Comparison of ENCODE assay signal across 18 cellular contexts in the genomic region with DNA sequence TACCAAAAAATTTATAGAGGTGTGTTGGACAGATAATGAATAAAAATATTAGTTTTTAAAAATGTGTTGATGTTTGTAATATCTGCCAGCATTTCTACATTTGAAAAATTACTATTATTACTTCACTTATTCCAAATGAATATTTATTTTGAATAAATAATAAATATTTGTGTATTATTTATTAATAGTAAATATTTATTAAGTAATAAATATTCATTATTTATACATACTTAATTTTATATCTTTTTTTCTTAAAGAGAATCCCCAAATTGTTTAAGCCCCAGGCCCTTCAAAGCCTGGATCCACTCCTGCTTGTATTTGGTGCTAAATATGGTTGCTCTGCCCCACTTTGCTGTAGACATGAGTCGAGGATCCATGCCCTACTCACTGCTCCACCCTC.
A peak's percentile ranks its signal among the peaks of the same experiment; 100 is the strongest.
DNase-seq lines count a peak whose midpoint lies in the region; ATAC-seq, FAIRE-seq and TF ChIP-seq lines count a peak whose summit lies in the region.
"Had no signal": no experiment of that assay in that cellular context is flagged by ENCODE, and none has a peak within 500 bp of the region (broad histone marks: within the 10 kb centered on the region; RNA-seq: fewer than 3 reads in every experiment).

No MANE protein-coding gene starts in this region.

- H2BK12ac ChIP-seq in mesenchymal stem cell (ENCODE audit: low read length in 2 of 2), result no peak overlapping the region

- H3K18ac ChIP-seq in mesenchymal stem cell (ENCODE audit: low read depth in 1 of 2, low read length in 2 of 2), result no peak overlapping the region

- H3K9me3 Mint-ChIP-seq in stimulated activated effector memory CD8-positive, alpha-beta T cell treated with anti-CD3 and anti-CD28 coated beads, Interleukin-12 subunit alpha, Interleukin-12 subunit beta, amount 100 ng/mL, for 72 hours, result no peaks in the 10 kb centered on the region

- no peak for ATAC-seq in stimulated activated effector memory CD8-positive, alpha-beta T cell treated with anti-CD3 and anti-CD28 coated beads, Interleukin-12 subunit alpha, Interleukin-12 subunit beta, amount 100 ng/mL, for 72 hours
- ATAC-seq in HG03280 (IDR thresholded peaks at IDR 0.05; ENCODE audit: unreplicated experiment), result no peak

- no peak overlapping the region for H2AK5ac ChIP-seq in mesenchymal stem cell (ENCODE audit: low read length, severe bottlenecking)

- H3K23ac ChIP-seq in mesenchymal stem cell (ENCODE audit: low read length in 2 of 2), result no peak overlapping the region

- no peaks in the 10 kb centered on the region for H3K9me3 ChIP-seq in mesenchymal stem cell (ENCODE audit: control insufficient read depth, low read length)
- H3K9me3 ChIP-seq: HAP-1 had no signal

- H3K4me1 ChIP-seq in mesenchymal stem cell (ENCODE audit: control insufficient read depth, insufficient read depth, low read depth, low read length), result peaks cover 4% of the 10 kb centered on the region
- H3K4me1 ChIP-seq: HAP-1 had no signal

- H3K36me3 Mint-ChIP-seq in stimulated activated effector memory CD8-positive, alpha-beta T cell treated with anti-CD3 and anti-CD28 coated beads, Interleukin-12 subunit alpha, Interleukin-12 subunit beta, amount 100 ng/mL, for 72 hours, result no peaks in the 10 kb centered on the region
- H3K36me3 Mint-ChIP-seq: CD4-positive, CD25-positive, alpha-beta regulatory T cell had no signal

- TF ChIP-seq CTCF in 22Rv1 (IDR thresholded peaks at IDR 0.05), result no peak

- WGBS in mesenchymal stem cell, result 100% methylated on average over 1 of the region's 1 CpG

- H3K79me1 ChIP-seq in mesenchymal stem cell (replicated peaks; ENCODE audit: low read length, poor library complexity, severe bottlenecking), result no peaks in the 10 kb centered on the region

- peak overlapping the region; percentile 90 for H3K27ac ChIP-seq in 22Rv1
- no peak overlapping the region for H3K27ac ChIP-seq in mesenchymal stem cell (ENCODE audit: low read length, poor library complexity, severe bottlenecking)
- H3K27ac ChIP-seq: BLaER1 treated with 17β-estradiol and CSF1 and Interleukin-3, amounts not matched to agents 10 nM and 100 nM had no signal

- no peak overlapping the region for H2BK5ac ChIP-seq in mesenchymal stem cell (ENCODE audit: low read depth, low read length, poor library complexity, severe bottlenecking)

- H4K91ac ChIP-seq in mesenchymal stem cell (ENCODE audit: low read length), result no peak overlapping the region

- no peak overlapping the region for H3K27ac Mint-ChIP-seq in stimulated activated effector memory CD8-positive, alpha-beta T cell treated with anti-CD3 and anti-CD28 coated beads, Interleukin-12 subunit alpha, Interleukin-12 subunit beta, amount 100 ng/mL, for 72 hours

- H3K4ac ChIP-seq in mesenchymal stem cell (ENCODE audit: low read depth in 1 of 2, low read length in 2 of 2), result no peak overlapping the region

- no peak overlapping the region for H3K4me2 ChIP-seq in mesenchymal stem cell (ENCODE audit: low read length, poor library complexity, severe bottlenecking)
- H3K4me2 ChIP-seq: BLaER1 treated with 17β-estradiol and CSF1 and Interleukin-3, amounts not matched to agents 10 nM and 100 nM had no signal

- H2AFZ ChIP-seq in mesenchymal stem cell (ENCODE audit: low read depth, low read length), result no peak overlapping the region

- peaks cover 0 to 13% of the 10 kb centered on the region in 2 experiments for H3K27me3 ChIP-seq in mesenchymal stem cell (ENCODE audit: control insufficient read depth in 1 of 2, insufficient read depth in 1 of 2, low read length in 2 of 2)
- H3K27me3 ChIP-seq: BLaER1 treated with 17β-estradiol and CSF1 and Interleukin-3, amounts not matched to agents 10 nM and 100 nM had no signal

- no peaks in the 10 kb centered on the region for H3K36me3 ChIP-seq in mesenchymal stem cell (ENCODE audit: control insufficient read depth in 1 of 2, insufficient read depth in 2 of 2, low read depth in 1 of 2, low read length in 2 of 2)
- H3K36me3 ChIP-seq: BLaER1 treated with 17β-estradiol and CSF1 and Interleukin-3, amounts not matched to agents 10 nM and 100 nM; HAP-1 had no signal

- peaks cover 10% of the 10 kb centered on the region for H3K4me1 Mint-ChIP-seq in stimulated activated effector memory CD8-positive, alpha-beta T cell treated with anti-CD3 and anti-CD28 coated beads, Interleukin-12 subunit alpha, Interleukin-12 subunit beta, amount 100 ng/mL, for 72 hours

- H3K4me3 ChIP-seq in mesenchymal stem cell (ENCODE audit: insufficient read depth in 1 of 2, low read depth in 1 of 2, low read length in 2 of 2), result no peak overlapping the region
- H3K4me3 ChIP-seq: BLaER1 treated with 17β-estradiol and CSF1 and Interleukin-3, amounts not matched to agents 10 nM and 100 nM; HAP-1 had no signal

- no peak overlapping the region for H3K9ac ChIP-seq in mesenchymal stem cell (ENCODE audit: low read length)
- H3K9ac ChIP-seq: BLaER1 treated with 17β-estradiol and CSF1 and Interleukin-3, amounts not matched to agents 10 nM and 100 nM had no signal

- no peak overlapping the region for H3K4me3 Mint-ChIP-seq in stimulated activated effector memory CD8-positive, alpha-beta T cell treated with anti-CD3 and anti-CD28 coated beads, Interleukin-12 subunit alpha, Interleukin-12 subunit beta, amount 100 ng/mL, for 72 hours
- H3K4me3 Mint-ChIP-seq: CD4-positive, CD25-positive, alpha-beta regulatory T cell had no signal

- FAIRE-seq in RCC 7860 (lab: Jason Lieb, UNC), result peak; percentile 73
- peak; percentile 55 for FAIRE-seq in colon (lab: Jason Lieb, UNC)
- FAIRE-seq: GM12892, H1 had no signal

- no peak overlapping the region for H2BK15ac ChIP-seq in mesenchymal stem cell (ENCODE audit: low read depth, poor library complexity, severe bottlenecking)

- H3K14ac ChIP-seq in mesenchymal stem cell (ENCODE audit: low read length in 2 of 2), result no peak overlapping the region

- DNase-seq in RCC 7860 (ENCODE audit: low spot score) (no peak), mesenchymal stem cell (no peak), DMS53 treated with DMSO at 0.1 percent for 48 hours (lab: John Stamatoyannopoulos, UW; ENCODE audit: unreplicated experiment) (no peak), globus pallidus (ENCODE audit: low spot score) (no peak)
- no peak for DNase-seq in stimulated activated effector memory CD8-positive, alpha-beta T cell treated with anti-CD3 and anti-CD28 coated beads, Interleukin-12 subunit alpha, Interleukin-12 subunit beta, amount 100 ng/mL, for 72 hours (ENCODE audit: low spot score in 2 of 2)
- DNase-seq: 8988T; ACHN; Calu3; CD4-positive, CD25-positive, alpha-beta regulatory T cell; DMS79 treated with DMSO at 0.1 percent for 48 hours; GDM1 had no signal

- H2BK120ac ChIP-seq in mesenchymal stem cell (ENCODE audit: low read depth, low read length), result peak overlapping the region; percentile 73

- H4K8ac ChIP-seq in mesenchymal stem cell (ENCODE audit: low read length), result no peak overlapping the region
